8 cellular contexts compared by ENCODE assay signal in genomic region chr1:218346391-218347204, GRCh38. TPM values are rescaled to one million over a fixed set of nuclear protein-coding genes. Genes with fewer than 3 reads are reported as not detected.
DNase-seq lines count a peak whose midpoint lies in the region; ATAC-seq and TF ChIP-seq lines count a peak whose summit lies in the region.

No MANE protein-coding gene starts in this region.

- H3K27ac ChIP-seq in ACC112 (ENCODE audit: low read depth, low read length) (peak overlapping the region; percentile 55), left ventricle myocardium inferior (replicated peaks) (peak overlapping the region; percentile 85)

- ATAC-seq in WTC11: peak; percentile 11
- peak; percentile 10 for ATAC-seq in sciatic nerve
- ATAC-seq in activated CD4-positive, CD25-positive, alpha-beta regulatory T cell treated with anti-CD3 and anti-CD28 coated beads, Interleukin-2, amount 50 U/mL, for 24 hours: no peak
- ATAC-seq in GM19395 (IDR thresholded peaks at IDR 0.05; ENCODE audit: unreplicated experiment): no peak

- TF ChIP-seq CTCF in GM20000 (IDR thresholded peaks at IDR 0.05; ENCODE audit: extremely low read depth, missing control alignments) (no peak), WTC11 (IDR thresholded peaks at IDR 0.05) (no peak), left ventricle myocardium inferior (IDR thresholded peaks at IDR 0.05; ENCODE audit: borderline replicate concordance) (no peak)

- H3K9me3 Mint-ChIP-seq in WTC11: no peaks in the 10 kb centered on the region

- peak overlapping the region; percentile 5; the same call in 1 of the 2 replicates for H3K27ac Mint-ChIP-seq in WTC11

- no peaks in the 10 kb centered on the region for H3K27me3 ChIP-seq in ACC112 (ENCODE audit: insufficient read depth, low read length)
- no peaks in the 10 kb centered on the region for H3K27me3 ChIP-seq in left ventricle myocardium inferior (ENCODE audit: low read depth)

- H3K36me3 ChIP-seq in ACC112 (ENCODE audit: insufficient read depth, low read length) (no peaks in the 10 kb centered on the region), left ventricle myocardium inferior (no peaks in the 10 kb centered on the region)

- CTCF ChIA-PET in WTC11 (lab: Charles Lee): interaction anchor here (0.7 to 3.6 kb wide), 5 partner anchors 17 to 328 kb away, joined by 3 to 17 read pairs (median 3); no protein-coding TSS in a partner anchor

- H3K36me3 Mint-ChIP-seq in WTC11: no peaks in the 10 kb centered on the region

- POLR2A ChIA-PET in WTC11 (lab: Charles Lee): no interaction called here

- peak overlapping the region; percentile 90 for H2AFZ ChIP-seq in ACC112 (ENCODE audit: low read length, unreplicated experiment)

- peaks cover 19% of the 10 kb centered on the region for H3K4me1 ChIP-seq in ACC112 (ENCODE audit: control insufficient read depth, insufficient read depth, low read length, unreplicated experiment)
- H3K4me1 ChIP-seq in left ventricle myocardium inferior: peaks cover 62% of the 10 kb centered on the region

- peaks cover 15% of the 10 kb centered on the region for H3K27me3 Mint-ChIP-seq in WTC11 (ENCODE audit: low read depth)

- H3K4me1 Mint-ChIP-seq in WTC11: peaks cover 33% of the 10 kb centered on the region

- DNase-seq in GM20000 (ENCODE audit: low spot score) (peak; percentile 18), WTC11 (ENCODE audit: low spot score) (peak; percentile 22), left ventricle myocardium inferior (no peak), sciatic nerve (ENCODE audit: low spot score) (peak; percentile 64), occipital lobe (lab: John Stamatoyannopoulos, UW) (no peak)

- intact Hi-C loops in left ventricle myocardium inferior (cut with micrococcal nuclease): no loop called here
- intact Hi-C loops in sciatic nerve (cut with DNase I): no loop called here

- H3K9me3 ChIP-seq in left ventricle myocardium inferior (replicated peaks): no peaks in the 10 kb centered on the region

- peaks cover 19% of the 10 kb centered on the region for H3K79me2 ChIP-seq in ACC112 (ENCODE audit: control insufficient read depth, insufficient read depth, low read length, unreplicated experiment)

- H3K4me3 ChIP-seq in ACC112 (ENCODE audit: low read depth, low read length): peak overlapping the region; percentile 81
- peak overlapping the region; percentile 82 for H3K4me3 ChIP-seq in left ventricle myocardium inferior

- H3K4me3 Mint-ChIP-seq in WTC11: no peak overlapping the region

TF ChIP-seq in WTC11, 78 proteins besides CTCF, POLR2A, EP300 and RAD21:
- TF ChIP-seq KAT7 (CRISPR knock-in tag; IDR thresholded peaks at IDR 0.05; ENCODE audit: borderline replicate concordance) (peak; percentile 70; the same call in 1 of the 2 replicates), FOXP1 (CRISPR knock-in tag; IDR thresholded peaks at IDR 0.05; ENCODE audit: borderline replicate concordance) (no peak), GABPB1 (CRISPR knock-in tag; IDR thresholded peaks at IDR 0.05) (no peak)

RNA-seq across cellular contexts. Expression of gene TGFB2, which starts 1.5 kb away (rescaled TPM):
- total RNA-seq in WTC11 (2021) (1.0 to 2.5 TPM (median 1.5 TPM) in 3 replicates), left ventricle myocardium inferior (4.4 TPM), sciatic nerve (46.8 TPM), occipital lobe (61.8 TPM)

Comparison
In these comparisons a context has a peak if more than half of its experiments do, and no peak if none do; other contexts are left out.
1. DNase-seq: peak in GM20000 (single experiment), WTC11 (single experiment) and sciatic nerve (single experiment); none in left ventricle myocardium inferior (single experiment) and occipital lobe (single experiment).
2. ATAC-seq: peak in WTC11 (single experiment) and sciatic nerve (single experiment); none in activated CD4-positive, CD25-positive, alpha-beta regulatory T cell treated with anti-CD3 and anti-CD28 coated beads, Interleukin-2, amount 50 U/mL, for 24 hours (0 of 2) and GM19395 (single experiment).